ENCODE assay signal across 1 cellular context in genomic region chrX:120468825-120469525, GRCh38.
TF ChIP-seq lines count a peak whose summit lies in the region.

Gene LAMP2 (minus strand): TSS chrX:120469296. CDS start chrX:120469169, 127 bp downstream.

TF ChIP-seq in HepG2, 621 proteins besides CTCF, POLR2A, EP300 and RAD21 (continued from another document and continues in another):
- TF ChIP-seq ZBTB40 (IDR thresholded peaks at IDR 0.05) (no peak), ZBTB40 (CRISPR knock-in tag; IDR thresholded peaks at IDR 0.05) (0 out of 2 replicates have a peak, but pooled peaks have one; percentile 28), REST (IDR thresholded peaks at IDR 0.05; ENCODE audit: borderline replicate concordance in 1 of 2, low read depth in 1 of 2, low read length in 2 of 2) (no peak), ZNF772 (CRISPR knock-in tag; IDR thresholded peaks at IDR 0.05) (peak; percentile 51; the same call in 1 of the 2 replicates), KDM6A (CRISPR knock-in tag; IDR thresholded peaks at IDR 0.05; ENCODE audit: low read depth) (no peak), ZNF782 (CRISPR knock-in tag; IDR thresholded peaks at IDR 0.05; ENCODE audit: borderline replicate concordance) (peak; percentile 2; the same call in 1 of the 2 replicates), XRCC5 (optimal IDR thresholded peaks at IDR 0.05; ENCODE audit: low read length) (no peak), ZNF432 (CRISPR knock-in tag; IDR thresholded peaks at IDR 0.05; ENCODE audit: borderline replicate concordance) (no peak), STAG1 (CRISPR knock-in tag; IDR thresholded peaks at IDR 0.05) (0 out of 2 replicates have a peak, but pooled peaks have one; percentile 2), ZFY (CRISPR knock-in tag; IDR thresholded peaks at IDR 0.05) (peak; percentile 84), EHMT2 (IDR thresholded peaks at IDR 0.05; ENCODE audit: borderline replicate concordance, low read depth, low read length) (no peak), ZSCAN30 (CRISPR knock-in tag; IDR thresholded peaks at IDR 0.05) (0 out of 2 replicates have a peak, but pooled peaks have one; percentile 39), POGZ (CRISPR knock-in tag; IDR thresholded peaks at IDR 0.05) (peak; percentile 58; the same call in 1 of the 2 replicates), MXD4 (CRISPR knock-in tag; IDR thresholded peaks at IDR 0.05) (peak; percentile 58; the same call in 1 of the 2 replicates), ZNF670 (CRISPR knock-in tag; IDR thresholded peaks at IDR 0.05; ENCODE audit: borderline replicate concordance) (0 out of 2 replicates have a peak, but pooled peaks have one; percentile 46), SOX6 (IDR thresholded peaks at IDR 0.05) (no peak), SOX6 (CRISPR knock-in tag; IDR thresholded peaks at IDR 0.05) (peak; percentile 49; the same call in 1 of the 2 replicates), SP1 (IDR thresholded peaks at IDR 0.05) (no peak), SP1 (CRISPR knock-in tag; IDR thresholded peaks at IDR 0.05) (peak; percentile 51), ZBTB49 (CRISPR knock-in tag; IDR thresholded peaks at IDR 0.05; ENCODE audit: borderline replicate concordance) (no peak), RXRA (CRISPR knock-in tag; IDR thresholded peaks at IDR 0.05) (peak; percentile 26; the same call in 1 of the 2 replicates), ZNF350 (CRISPR knock-in tag; IDR thresholded peaks at IDR 0.05; ENCODE audit: borderline replicate concordance, low read depth) (peak; percentile 32; the same call in 1 of the 2 replicates), ZNF20 (CRISPR knock-in tag; IDR thresholded peaks at IDR 0.05) (no peak), NFE2 (CRISPR knock-in tag; IDR thresholded peaks at IDR 0.05) (no peak), HINFP (CRISPR knock-in tag; IDR thresholded peaks at IDR 0.05; ENCODE audit: low read depth) (no peak), MNT (IDR thresholded peaks at IDR 0.05) (no peak), PHF21A (CRISPR knock-in tag; IDR thresholded peaks at IDR 0.05) (peak; percentile 48; the same call in 1 of the 2 replicates), SNAPC4 (CRISPR knock-in tag; IDR thresholded peaks at IDR 0.05) (no peak), TAF1 (CRISPR knock-in tag; IDR thresholded peaks at IDR 0.05) (peak; percentile 83)
